1 cellular context compared by ENCODE assay signal in the genomic region with DNA sequence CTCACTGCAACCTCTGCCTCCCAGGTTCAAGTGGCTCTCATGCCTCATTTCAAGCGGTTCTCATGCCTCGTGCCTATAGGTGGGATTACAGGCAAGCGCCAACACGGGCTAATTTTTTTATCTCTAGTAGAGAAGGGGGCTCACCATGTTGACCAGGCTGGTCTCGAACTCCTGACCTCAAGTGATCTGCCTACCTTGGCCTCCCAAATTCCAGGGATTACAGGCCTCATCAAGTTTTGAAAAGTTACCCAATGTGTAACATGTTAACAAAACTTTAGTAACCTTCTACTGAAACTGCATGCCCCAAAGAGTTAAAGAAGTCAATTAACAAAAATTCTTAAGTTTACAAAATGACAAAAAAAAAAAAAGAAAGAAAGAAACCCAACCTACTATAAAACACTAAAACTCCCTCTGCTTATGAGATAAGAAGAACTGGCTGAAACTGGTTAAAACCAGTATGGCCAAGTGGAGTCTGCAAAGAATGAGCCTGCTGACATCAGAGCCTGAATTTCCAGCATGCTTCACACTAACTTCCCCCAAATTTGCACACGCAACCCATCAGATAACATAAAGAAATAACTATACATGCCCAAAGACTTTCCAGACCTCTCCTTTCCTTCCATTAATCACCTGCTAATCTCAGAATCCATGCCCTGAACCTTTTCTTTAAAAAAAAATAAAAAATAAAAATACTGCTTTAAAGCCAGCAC.
TF ChIP-seq lines count a peak whose summit lies in the region.

No MANE protein-coding gene starts in this region.

TF ChIP-seq in K562, 482 proteins besides CTCF, POLR2A, EP300 and RAD21 (continued from another document and continues in another):
- TF ChIP-seq, protein P1, sequence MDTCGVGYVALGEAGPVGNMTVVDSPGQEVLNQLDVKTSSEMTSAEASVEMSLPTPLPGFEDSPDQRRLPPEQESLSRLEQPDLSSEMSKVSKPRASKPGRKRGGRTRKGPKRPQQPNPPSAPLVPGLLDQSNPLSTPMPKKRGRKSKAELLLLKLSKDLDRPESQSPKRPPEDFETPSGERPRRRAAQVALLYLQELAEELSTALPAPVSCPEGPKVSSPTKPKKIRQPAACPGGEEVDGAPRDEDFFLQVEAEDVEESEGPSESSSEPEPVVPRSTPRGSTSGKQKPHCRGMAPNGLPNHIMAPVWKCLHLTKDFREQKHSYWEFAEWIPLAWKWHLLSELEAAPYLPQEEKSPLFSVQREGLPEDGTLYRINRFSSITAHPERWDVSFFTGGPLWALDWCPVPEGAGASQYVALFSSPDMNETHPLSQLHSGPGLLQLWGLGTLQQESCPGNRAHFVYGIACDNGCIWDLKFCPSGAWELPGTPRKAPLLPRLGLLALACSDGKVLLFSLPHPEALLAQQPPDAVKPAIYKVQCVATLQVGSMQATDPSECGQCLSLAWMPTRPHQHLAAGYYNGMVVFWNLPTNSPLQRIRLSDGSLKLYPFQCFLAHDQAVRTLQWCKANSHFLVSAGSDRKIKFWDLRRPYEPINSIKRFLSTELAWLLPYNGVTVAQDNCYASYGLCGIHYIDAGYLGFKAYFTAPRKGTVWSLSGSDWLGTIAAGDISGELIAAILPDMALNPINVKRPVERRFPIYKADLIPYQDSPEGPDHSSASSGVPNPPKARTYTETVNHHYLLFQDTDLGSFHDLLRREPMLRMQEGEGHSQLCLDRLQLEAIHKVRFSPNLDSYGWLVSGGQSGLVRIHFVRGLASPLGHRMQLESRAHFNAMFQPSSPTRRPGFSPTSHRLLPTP (IDR thresholded peaks at IDR 0.05; ENCODE audit: borderline replicate concordance, extremely low read depth, insufficient read length) = peak; percentile 5
- TF ChIP-seq SAP30 (IDR thresholded peaks at IDR 0.05; ENCODE audit: borderline replicate concordance, insufficient read depth, low read depth, low read length, poor library complexity, severe bottlenecking) = no peak
- peak; percentile 73; the same call in 1 of the 2 replicates for TF ChIP-seq GATAD2A (IDR thresholded peaks at IDR 0.05)
- TF ChIP-seq NBN (IDR thresholded peaks at IDR 0.05; ENCODE audit: low read depth) = peak; percentile 80; the same call in 1 of the 2 replicates
- no peak for TF ChIP-seq SMAD4 (CRISPR knock-in tag; conservative IDR thresholded peaks at IDR 0.05)
- no peak for TF ChIP-seq ZNF778 (CRISPR knock-in tag; IDR thresholded peaks at IDR 0.05)
- TF ChIP-seq RB1 (IDR thresholded peaks at IDR 0.05; ENCODE audit: low read depth) = no peak
- TF ChIP-seq, protein P2, sequence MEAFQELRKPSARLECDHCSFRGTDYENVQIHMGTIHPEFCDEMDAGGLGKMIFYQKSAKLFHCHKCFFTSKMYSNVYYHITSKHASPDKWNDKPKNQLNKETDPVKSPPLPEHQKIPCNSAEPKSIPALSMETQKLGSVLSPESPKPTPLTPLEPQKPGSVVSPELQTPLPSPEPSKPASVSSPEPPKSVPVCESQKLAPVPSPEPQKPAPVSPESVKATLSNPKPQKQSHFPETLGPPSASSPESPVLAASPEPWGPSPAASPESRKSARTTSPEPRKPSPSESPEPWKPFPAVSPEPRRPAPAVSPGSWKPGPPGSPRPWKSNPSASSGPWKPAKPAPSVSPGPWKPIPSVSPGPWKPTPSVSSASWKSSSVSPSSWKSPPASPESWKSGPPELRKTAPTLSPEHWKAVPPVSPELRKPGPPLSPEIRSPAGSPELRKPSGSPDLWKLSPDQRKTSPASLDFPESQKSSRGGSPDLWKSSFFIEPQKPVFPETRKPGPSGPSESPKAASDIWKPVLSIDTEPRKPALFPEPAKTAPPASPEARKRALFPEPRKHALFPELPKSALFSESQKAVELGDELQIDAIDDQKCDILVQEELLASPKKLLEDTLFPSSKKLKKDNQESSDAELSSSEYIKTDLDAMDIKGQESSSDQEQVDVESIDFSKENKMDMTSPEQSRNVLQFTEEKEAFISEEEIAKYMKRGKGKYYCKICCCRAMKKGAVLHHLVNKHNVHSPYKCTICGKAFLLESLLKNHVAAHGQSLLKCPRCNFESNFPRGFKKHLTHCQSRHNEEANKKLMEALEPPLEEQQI (IDR thresholded peaks at IDR 0.05) = no peak
- peak; percentile 62 for TF ChIP-seq GATA2 (CRISPR knock-in tag; IDR thresholded peaks at IDR 0.05)
- TF ChIP-seq, protein P3, sequence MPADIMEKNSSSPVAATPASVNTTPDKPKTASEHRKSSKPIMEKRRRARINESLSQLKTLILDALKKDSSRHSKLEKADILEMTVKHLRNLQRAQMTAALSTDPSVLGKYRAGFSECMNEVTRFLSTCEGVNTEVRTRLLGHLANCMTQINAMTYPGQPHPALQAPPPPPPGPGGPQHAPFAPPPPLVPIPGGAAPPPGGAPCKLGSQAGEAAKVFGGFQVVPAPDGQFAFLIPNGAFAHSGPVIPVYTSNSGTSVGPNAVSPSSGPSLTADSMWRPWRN (IDR thresholded peaks at IDR 0.05; ENCODE audit: low read depth) = 0 out of 2 replicates have a peak, but pooled peaks have one; percentile 37
- peak; percentile 83 for TF ChIP-seq NFXL1 (CRISPR knock-in tag; IDR thresholded peaks at IDR 0.05)
- TF ChIP-seq, protein P4, sequence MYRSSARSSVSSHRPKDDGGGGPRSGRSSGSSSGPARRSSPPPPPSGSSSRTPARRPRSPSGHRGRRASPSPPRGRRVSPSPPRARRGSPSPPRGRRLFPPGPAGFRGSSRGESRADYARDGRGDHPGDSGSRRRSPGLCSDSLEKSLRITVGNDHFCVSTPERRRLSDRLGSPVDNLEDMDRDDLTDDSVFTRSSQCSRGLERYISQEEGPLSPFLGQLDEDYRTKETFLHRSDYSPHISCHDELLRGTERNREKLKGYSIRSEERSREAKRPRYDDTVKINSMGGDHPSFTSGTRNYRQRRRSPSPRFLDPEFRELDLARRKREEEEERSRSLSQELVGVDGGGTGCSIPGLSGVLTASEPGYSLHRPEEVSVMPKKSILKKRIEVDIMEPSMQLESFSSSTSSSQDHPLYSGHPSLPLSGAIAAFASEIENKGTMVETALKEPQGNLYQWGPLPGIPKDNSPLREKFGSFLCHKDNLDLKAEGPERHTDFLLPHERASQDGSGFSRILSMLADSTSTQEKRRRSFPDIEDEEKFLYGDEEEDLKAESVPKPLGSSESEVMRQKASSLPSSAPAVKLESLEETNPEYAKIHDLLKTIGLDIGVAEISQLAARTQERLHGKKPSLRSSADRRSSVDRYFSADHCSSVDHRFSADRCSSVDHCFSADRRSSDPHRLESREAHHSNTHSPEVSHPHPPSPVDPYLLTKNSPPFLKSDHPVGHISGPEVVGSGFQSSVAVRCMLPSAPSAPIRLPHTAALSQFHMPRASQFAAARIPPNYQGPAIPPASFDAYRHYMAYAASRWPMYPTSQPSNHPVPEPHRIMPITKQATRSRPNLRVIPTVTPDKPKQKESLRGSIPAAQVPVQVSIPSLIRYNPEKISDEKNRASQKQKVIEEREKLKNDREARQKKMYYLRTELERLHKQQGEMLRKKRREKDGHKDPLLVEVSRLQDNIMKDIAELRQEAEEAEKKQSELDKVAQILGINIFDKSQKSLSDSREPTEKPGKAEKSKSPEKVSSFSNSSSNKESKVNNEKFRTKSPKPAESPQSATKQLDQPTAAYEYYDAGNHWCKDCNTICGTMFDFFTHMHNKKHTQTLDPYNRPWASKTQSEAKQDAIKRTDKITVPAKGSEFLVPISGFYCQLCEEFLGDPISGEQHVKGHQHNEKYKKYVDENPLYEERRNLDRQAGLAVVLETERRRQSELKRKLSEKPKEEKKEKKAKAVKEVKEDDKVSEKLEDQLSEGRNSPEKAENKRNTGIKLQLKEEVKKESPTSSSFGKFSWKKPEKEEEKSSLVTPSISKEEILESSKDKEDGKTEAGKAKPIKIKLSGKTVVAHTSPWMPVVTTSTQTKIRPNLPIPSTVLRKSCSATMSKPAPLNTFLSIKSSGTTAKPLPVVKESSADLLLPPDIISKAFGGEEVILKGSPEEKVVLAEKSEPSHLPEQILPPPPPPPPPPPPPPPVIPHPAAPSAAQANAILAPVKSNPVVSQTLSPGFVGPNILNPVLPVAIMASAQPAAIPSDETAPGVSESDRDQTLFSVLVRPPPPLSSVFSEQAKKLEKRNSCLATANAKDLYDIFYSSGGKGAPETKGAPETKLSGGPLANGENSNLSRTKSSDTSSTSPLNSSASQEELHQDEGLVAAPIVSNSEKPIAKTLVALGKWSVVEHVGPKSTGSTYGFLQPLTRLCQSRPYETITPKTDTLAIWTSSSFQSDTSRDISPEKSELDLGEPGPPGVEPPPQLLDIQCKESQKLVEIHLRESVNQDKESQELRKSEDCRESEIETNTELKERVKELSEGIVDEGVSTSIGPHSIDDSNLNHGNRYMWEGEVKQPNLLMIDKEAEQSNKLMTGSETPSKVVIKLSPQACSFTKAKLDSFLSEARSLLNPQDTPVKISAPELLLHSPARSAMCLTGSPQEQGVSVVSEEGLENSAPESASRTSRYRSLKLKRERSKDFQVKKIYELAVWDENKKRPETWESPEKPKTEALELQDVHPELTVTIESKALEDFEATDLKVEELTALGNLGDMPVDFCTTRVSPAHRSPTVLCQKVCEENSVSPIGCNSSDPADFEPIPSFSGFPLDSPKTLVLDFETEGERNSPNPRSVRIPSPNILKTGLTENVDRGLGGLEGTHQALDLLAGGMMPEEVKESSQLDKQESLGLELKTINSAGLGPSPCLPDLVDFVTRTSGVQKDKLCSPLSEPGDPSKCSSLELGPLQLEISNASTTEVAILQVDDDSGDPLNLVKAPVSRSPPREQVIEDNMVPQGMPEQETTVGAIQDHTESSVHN (IDR thresholded peaks at IDR 0.05; ENCODE audit: borderline replicate concordance in 1 of 2, low read depth in 1 of 2) = peak in 1 of 2 experiments; percentile 39; a peak in 1 of 4 replicates
- peak; percentile 43; the same call in 1 of the 2 replicates for TF ChIP-seq TEAD2 (tag; IDR thresholded peaks at IDR 0.05)
- no peak for TF ChIP-seq POLR3G (IDR thresholded peaks at IDR 0.05; ENCODE audit: extremely low read depth, insufficient read length, insufficient replicate concordance)
- TF ChIP-seq STAG1 (CRISPR knock-in tag; IDR thresholded peaks at IDR 0.05; ENCODE audit: borderline replicate concordance) = no peak
- TF ChIP-seq, protein P5, sequence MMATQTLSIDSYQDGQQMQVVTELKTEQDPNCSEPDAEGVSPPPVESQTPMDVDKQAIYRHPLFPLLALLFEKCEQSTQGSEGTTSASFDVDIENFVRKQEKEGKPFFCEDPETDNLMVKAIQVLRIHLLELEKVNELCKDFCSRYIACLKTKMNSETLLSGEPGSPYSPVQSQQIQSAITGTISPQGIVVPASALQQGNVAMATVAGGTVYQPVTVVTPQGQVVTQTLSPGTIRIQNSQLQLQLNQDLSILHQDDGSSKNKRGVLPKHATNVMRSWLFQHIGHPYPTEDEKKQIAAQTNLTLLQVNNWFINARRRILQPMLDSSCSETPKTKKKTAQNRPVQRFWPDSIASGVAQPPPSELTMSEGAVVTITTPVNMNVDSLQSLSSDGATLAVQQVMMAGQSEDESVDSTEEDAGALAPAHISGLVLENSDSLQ (IDR thresholded peaks at IDR 0.05) = 0 out of 2 replicates have a peak, but pooled peaks have one; percentile 36
- TF ChIP-seq DPF2 (IDR thresholded peaks at IDR 0.05) = peak; percentile 84
- TF ChIP-seq, protein P6, sequence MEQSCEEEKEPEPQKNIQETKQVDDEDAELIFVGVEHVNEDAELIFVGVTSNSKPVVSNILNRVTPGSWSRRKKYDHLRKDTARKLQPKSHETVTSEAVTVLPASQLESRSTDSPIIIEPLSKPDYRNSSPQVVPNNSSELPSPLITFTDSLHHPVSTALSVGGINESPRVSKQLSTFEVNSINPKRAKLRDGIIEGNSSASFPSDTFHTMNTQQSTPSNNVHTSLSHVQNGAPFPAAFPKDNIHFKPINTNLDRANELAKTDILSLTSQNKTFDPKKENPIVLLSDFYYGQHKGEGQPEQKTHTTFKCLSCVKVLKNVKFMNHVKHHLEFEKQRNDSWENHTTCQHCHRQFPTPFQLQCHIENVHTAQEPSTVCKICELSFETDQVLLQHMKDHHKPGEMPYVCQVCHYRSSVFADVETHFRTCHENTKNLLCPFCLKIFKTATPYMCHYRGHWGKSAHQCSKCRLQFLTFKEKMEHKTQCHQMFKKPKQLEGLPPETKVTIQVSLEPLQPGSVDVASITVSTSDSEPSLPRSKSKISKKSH (CRISPR knock-in tag; IDR thresholded peaks at IDR 0.05) = no peak
- TF ChIP-seq KDM1A (IDR thresholded peaks at IDR 0.05) = no peak
- no peak for TF ChIP-seq NR2C2 (CRISPR knock-in tag; IDR thresholded peaks at IDR 0.05)
- peak; percentile 43; the same call in 1 of the 2 replicates for TF ChIP-seq NR2C2 (tag; IDR thresholded peaks at IDR 0.05)
- TF ChIP-seq, protein P7, sequence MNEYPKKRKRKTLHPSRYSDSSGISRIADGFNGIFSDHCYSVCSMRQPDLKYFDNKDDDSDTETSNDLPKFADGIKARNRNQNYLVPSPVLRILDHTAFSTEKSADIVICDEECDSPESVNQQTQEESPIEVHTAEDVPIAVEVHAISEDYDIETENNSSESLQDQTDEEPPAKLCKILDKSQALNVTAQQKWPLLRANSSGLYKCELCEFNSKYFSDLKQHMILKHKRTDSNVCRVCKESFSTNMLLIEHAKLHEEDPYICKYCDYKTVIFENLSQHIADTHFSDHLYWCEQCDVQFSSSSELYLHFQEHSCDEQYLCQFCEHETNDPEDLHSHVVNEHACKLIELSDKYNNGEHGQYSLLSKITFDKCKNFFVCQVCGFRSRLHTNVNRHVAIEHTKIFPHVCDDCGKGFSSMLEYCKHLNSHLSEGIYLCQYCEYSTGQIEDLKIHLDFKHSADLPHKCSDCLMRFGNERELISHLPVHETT (CRISPR knock-in tag; conservative IDR thresholded peaks at IDR 0.05 in 1 of 2, IDR thresholded peaks at IDR 0.05 in 1 of 2) = peak in 1 of 2 experiments; percentile 70; a peak in 2 of 4 replicates
- TF ChIP-seq SRSF3 (IDR thresholded peaks at IDR 0.05; ENCODE audit: insufficient read depth, low read length) = no peak
- no peak for TF ChIP-seq WHSC1 (IDR thresholded peaks at IDR 0.05; ENCODE audit: low read length)
- no peak for TF ChIP-seq ATF1 (CRISPR knock-in tag; IDR thresholded peaks at IDR 0.05)
- peak; percentile 80 for TF ChIP-seq ATF1 (tag; IDR thresholded peaks at IDR 0.05)
- TF ChIP-seq CXXC5 (CRISPR knock-in tag; IDR thresholded peaks at IDR 0.05) = peak; percentile 69
- no peak for TF ChIP-seq ILF3 (IDR thresholded peaks at IDR 0.05; ENCODE audit: borderline replicate concordance)
- TF ChIP-seq ZNF354B (CRISPR knock-in tag; IDR thresholded peaks at IDR 0.05) = no peak
- TF ChIP-seq FOXP1 (CRISPR knock-in tag; IDR thresholded peaks at IDR 0.05) = no peak
- peak; percentile 39 for TF ChIP-seq MEIS2 (IDR thresholded peaks at IDR 0.05; ENCODE audit: partially characterized antibody)
- TF ChIP-seq, protein P8, sequence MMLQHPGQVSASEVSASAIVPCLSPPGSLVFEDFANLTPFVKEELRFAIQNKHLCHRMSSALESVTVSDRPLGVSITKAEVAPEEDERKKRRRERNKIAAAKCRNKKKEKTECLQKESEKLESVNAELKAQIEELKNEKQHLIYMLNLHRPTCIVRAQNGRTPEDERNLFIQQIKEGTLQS (IDR thresholded peaks at IDR 0.05) = peak; percentile 72
- TF ChIP-seq, protein P8 (CRISPR knock-in tag; conservative IDR thresholded peaks at IDR 0.05) = no peak
- TF ChIP-seq TBP (optimal IDR thresholded peaks at IDR 0.05; ENCODE audit: low read depth, low read length) = no peak
- TF ChIP-seq TCF7 (IDR thresholded peaks at IDR 0.05; ENCODE audit: borderline replicate concordance) = no peak
- TF ChIP-seq ZNF75A (CRISPR knock-in tag; IDR thresholded peaks at IDR 0.05) = no peak
- no peak for TF ChIP-seq RAD51 (IDR thresholded peaks at IDR 0.05; ENCODE audit: borderline replicate concordance, low read depth)
